10 cellular contexts compared by ENCODE assay signal in the genomic region with DNA sequence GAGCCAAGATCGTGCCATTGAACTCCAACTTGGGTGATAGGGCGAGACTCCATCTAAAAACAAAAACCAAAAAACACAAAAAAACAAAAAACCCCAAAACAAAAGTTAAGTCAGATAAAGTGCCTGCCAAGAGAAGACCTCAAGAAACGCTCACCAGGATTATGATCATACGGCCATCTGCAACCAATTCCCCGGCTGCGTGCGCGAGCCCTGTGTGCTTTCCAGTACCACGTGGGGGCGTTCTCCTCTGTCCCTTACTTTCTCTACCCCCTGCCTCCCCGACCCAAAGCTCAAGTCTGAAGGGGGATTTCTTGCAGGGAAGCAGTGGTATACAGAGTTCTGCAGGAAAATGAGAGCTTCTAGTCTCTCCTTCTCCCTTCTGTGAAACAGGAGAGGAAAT. TPM values are rescaled to one million over a fixed set of nuclear protein-coding genes. Genes with fewer than 3 reads are reported as not detected.
DNase-seq lines count a peak whose midpoint lies in the region; ATAC-seq, FAIRE-seq and TF ChIP-seq lines count a peak whose summit lies in the region.
"Had no signal": no experiment of that assay in that cellular context is flagged by ENCODE, and none has a peak within 500 bp of the region (broad histone marks: within the 10 kb centered on the region; RNA-seq: fewer than 3 reads in every experiment).

No MANE protein-coding gene starts in this region.

- FAIRE-seq in RCC 7860 (lab: Jason Lieb, UNC) (no peak), frontal cortex (lab: Jason Lieb, UNC) (no peak)

- H3K9me3 Mint-ChIP-seq in glutamatergic neuron (ENCODE audit: unreplicated experiment): peaks cover 2% of the 10 kb centered on the region
- H3K9me3 Mint-ChIP-seq: central memory CD8-positive, alpha-beta T cell; nephron had no signal

- peaks cover 16% of the 10 kb centered on the region for H3K4me1 Mint-ChIP-seq in glutamatergic neuron (ENCODE audit: low read depth, unreplicated experiment)
- H3K4me1 Mint-ChIP-seq: nephron had no signal

- peaks cover 18 to 49% (median 43%) of the 10 kb centered on the region in 10 experiments for H3K4me1 ChIP-seq in BLaER1 treated with 17β-estradiol and CSF1 and Interleukin-3, amounts not matched to agents 10 nM and 100 nM
- no peaks in the 10 kb centered on the region for H3K4me1 ChIP-seq in RWPE2 (ENCODE audit: insufficient read depth, poor library complexity, severe bottlenecking)

- peak overlapping the region in 10 of 11 experiments; percentile 1 to 66 (median 59); a peak in 20 of 22 replicates for H3K4me2 ChIP-seq in BLaER1 treated with 17β-estradiol and CSF1 and Interleukin-3, amounts not matched to agents 10 nM and 100 nM

- ATAC-seq in RWPE2 (ENCODE audit: low read depth): 0 out of 3 replicates have a peak, but pooled peaks have one; percentile 31
- ATAC-seq in HG03135 (IDR thresholded peaks at IDR 0.05; ENCODE audit: unreplicated experiment): no peak

- peaks cover 0 to 4% (median 0%) of the 10 kb centered on the region in 11 experiments; a peak in 1 of 22 replicates for H3K27me3 ChIP-seq in BLaER1 treated with 17β-estradiol and CSF1 and Interleukin-3, amounts not matched to agents 10 nM and 100 nM
- no peaks in the 10 kb centered on the region for H3K27me3 ChIP-seq in RWPE2 (ENCODE audit: insufficient read depth, poor library complexity, severe bottlenecking)

- H3K27me3 Mint-ChIP-seq in glutamatergic neuron (ENCODE audit: unreplicated experiment): peaks cover 20% of the 10 kb centered on the region
- H3K27me3 Mint-ChIP-seq: central memory CD8-positive, alpha-beta T cell had no signal

- no peaks in the 10 kb centered on the region for H3K9me3 ChIP-seq in BLaER1 treated with 17β-estradiol and CSF1 and Interleukin-3, amounts not matched to agents 10 nM and 100 nM (replicated peaks in 1 of 11)
- no peaks in the 10 kb centered on the region for H3K9me3 ChIP-seq in RWPE2 (ENCODE audit: severe bottlenecking)

- no peaks in the 10 kb centered on the region for H3K36me3 Mint-ChIP-seq in glutamatergic neuron (ENCODE audit: unreplicated experiment)

- DNase-seq in GM20000 (ENCODE audit: low spot score) (no peak), RWPE2 (ENCODE audit: low spot score) (no peak), glutamatergic neuron (peak; percentile 63), RCC 7860 (ENCODE audit: low spot score) (no peak), RKO (ENCODE audit: low spot score) (no peak), frontal cortex (ENCODE audit: low spot score in 2 of 2) (no peak)

- TF ChIP-seq CTCF in GM20000 (IDR thresholded peaks at IDR 0.05; ENCODE audit: extremely low read depth, missing control alignments) (peak; percentile 27), RWPE2 (IDR thresholded peaks at IDR 0.05; ENCODE audit: poor library complexity, severe bottlenecking) (peak; percentile 45), glutamatergic neuron (IDR thresholded peaks at IDR 0.05; ENCODE audit: partially characterized antibody, unreplicated experiment) (no peak)

- no peak overlapping the region for H3K9ac ChIP-seq in BLaER1 treated with 17β-estradiol and CSF1 and Interleukin-3, amounts not matched to agents 10 nM and 100 nM

- no peak overlapping the region for H3K4me3 Mint-ChIP-seq in glutamatergic neuron (ENCODE audit: unreplicated experiment)
- H3K4me3 Mint-ChIP-seq: central memory CD8-positive, alpha-beta T cell; nephron had no signal

- H3K4me3 ChIP-seq in BLaER1 treated with 17β-estradiol and CSF1 and Interleukin-3, amounts not matched to agents 10 nM and 100 nM: no peak overlapping the region
- no peak overlapping the region for H3K4me3 ChIP-seq in RWPE2 (ENCODE audit: severe bottlenecking)

- no peaks in the 10 kb centered on the region for H3K36me3 ChIP-seq in BLaER1 treated with 17β-estradiol and CSF1 and Interleukin-3, amounts not matched to agents 10 nM and 100 nM
- H3K36me3 ChIP-seq in RWPE2 (ENCODE audit: low read depth): no peaks in the 10 kb centered on the region

- H4K20me1 ChIP-seq in BLaER1 treated with 17β-estradiol and CSF1 and Interleukin-3, amounts not matched to agents 10 nM and 100 nM: peaks cover 0 to 30% (median 0%) of the 10 kb centered on the region in 11 experiments; a peak in 4 of 22 replicates

- no peak overlapping the region for H3K27ac ChIP-seq in BLaER1 treated with 17β-estradiol and CSF1 and Interleukin-3, amounts not matched to agents 10 nM and 100 nM
- no peak overlapping the region for H3K27ac ChIP-seq in RWPE2 (ENCODE audit: poor library complexity, severe bottlenecking)

- H3K27ac Mint-ChIP-seq in glutamatergic neuron (ENCODE audit: unreplicated experiment): peak overlapping the region; percentile 12
- H3K27ac Mint-ChIP-seq: nephron had no signal

RNA-seq across cellular contexts. Expression of a gene that starts 10.5 kb away (rescaled TPM):
- total RNA-seq in glutamatergic neuron (ENCODE audit: unreplicated experiment) (59.6 TPM), frontal cortex (19.6 TPM)

RNA-seq across cellular contexts. Expression of a gene that starts 22.7 kb away (rescaled TPM):
- total RNA-seq in glutamatergic neuron (ENCODE audit: unreplicated experiment): 509 TPM
- 92.9 TPM for total RNA-seq in frontal cortex

RNA-seq across cellular contexts. Expression of a gene that starts 27.5 kb away (rescaled TPM):
- total RNA-seq in glutamatergic neuron (ENCODE audit: unreplicated experiment) (0.12 TPM), frontal cortex (5.3 TPM)

RNA-seq across cellular contexts. Expression of a gene that starts 41.0 kb away (rescaled TPM):
- total RNA-seq in glutamatergic neuron (ENCODE audit: unreplicated experiment) (40.0 TPM), frontal cortex (16.3 TPM)
